9 cellular contexts compared by ENCODE assay signal in the genomic region with DNA sequence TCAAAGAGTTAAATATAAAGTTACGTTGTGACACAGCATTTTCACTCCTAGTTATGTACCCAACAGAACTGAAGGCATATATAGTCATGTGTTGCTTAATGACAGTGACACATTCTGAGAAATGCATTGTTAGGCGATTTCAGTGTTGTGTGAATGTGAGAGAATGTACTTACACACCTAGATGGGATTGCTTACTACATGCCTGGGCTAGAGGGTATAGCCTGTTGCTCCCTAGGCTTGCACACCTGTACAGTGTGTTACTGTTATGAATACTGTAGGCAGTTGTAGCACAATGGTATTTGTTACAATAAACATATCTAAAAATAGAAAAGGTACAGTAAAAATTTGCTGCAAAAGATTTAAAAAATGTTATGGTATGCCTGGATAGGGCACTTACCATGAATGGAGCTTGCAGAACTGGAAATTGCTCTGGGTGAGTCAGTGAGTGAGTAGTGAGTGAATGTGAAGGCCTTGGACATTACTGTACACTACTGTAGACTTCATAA.
DNase-seq lines count a peak whose midpoint lies in the region; ATAC-seq and TF ChIP-seq lines count a peak whose summit lies in the region.
"Had no signal": no experiment of that assay in that cellular context is flagged by ENCODE, and none has a peak within 500 bp of the region (broad histone marks: within the 10 kb centered on the region; RNA-seq: fewer than 3 reads in every experiment).

No MANE protein-coding gene starts in this region.

- DNase-seq in renal cortical epithelial cell (ENCODE audit: low read depth) (peak; percentile 77), NCI-H2029 treated with DMSO at 0.1 percent for 48 hours (lab: John Stamatoyannopoulos, UW) (no peak), left ventricle myocardium superior (no peak)
- DNase-seq: NCI-H2171 treated with DMSO at 0.1 percent for 48 hours had no signal

- peak; percentile 55 for ATAC-seq in GM19043 (IDR thresholded peaks at IDR 0.05; ENCODE audit: low read depth, unreplicated experiment)
- ATAC-seq in HG03175 (IDR thresholded peaks at IDR 0.05; ENCODE audit: unreplicated experiment) = peak; percentile 53
- peak; percentile 78 for ATAC-seq in SK-N-SH treated with all-trans-retinoic acid at 6 μM for 48 hours
- no peak for ATAC-seq in GM19328 (IDR thresholded peaks at IDR 0.05; ENCODE audit: unreplicated experiment)
- ATAC-seq in left ventricle myocardium superior = no peak
- ATAC-seq in HG03457 (IDR thresholded peaks at IDR 0.05; ENCODE audit: unreplicated experiment) = no peak

- intact Hi-C loops in left ventricle myocardium superior (cut with micrococcal nuclease) = no loop called here

TF ChIP-seq in SK-N-SH treated with all-trans-retinoic acid at 6 μM for 48 hours, 23 proteins besides CTCF, POLR2A, EP300 and RAD21:
- TF ChIP-seq, protein P1, sequence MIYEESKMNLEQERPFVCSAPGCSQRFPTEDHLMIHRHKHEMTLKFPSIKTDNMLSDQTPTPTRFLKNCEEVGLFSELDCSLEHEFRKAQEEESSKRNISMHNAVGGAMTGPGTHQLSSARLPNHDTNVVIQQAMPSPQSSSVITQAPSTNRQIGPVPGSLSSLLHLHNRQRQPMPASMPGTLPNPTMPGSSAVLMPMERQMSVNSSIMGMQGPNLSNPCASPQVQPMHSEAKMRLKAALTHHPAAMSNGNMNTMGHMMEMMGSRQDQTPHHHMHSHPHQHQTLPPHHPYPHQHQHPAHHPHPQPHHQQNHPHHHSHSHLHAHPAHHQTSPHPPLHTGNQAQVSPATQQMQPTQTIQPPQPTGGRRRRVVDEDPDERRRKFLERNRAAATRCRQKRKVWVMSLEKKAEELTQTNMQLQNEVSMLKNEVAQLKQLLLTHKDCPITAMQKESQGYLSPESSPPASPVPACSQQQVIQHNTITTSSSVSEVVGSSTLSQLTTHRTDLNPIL (CRISPR knock-in tag; IDR thresholded peaks at IDR 0.05; ENCODE audit: low read depth) = no peak
- TF ChIP-seq, protein P2, sequence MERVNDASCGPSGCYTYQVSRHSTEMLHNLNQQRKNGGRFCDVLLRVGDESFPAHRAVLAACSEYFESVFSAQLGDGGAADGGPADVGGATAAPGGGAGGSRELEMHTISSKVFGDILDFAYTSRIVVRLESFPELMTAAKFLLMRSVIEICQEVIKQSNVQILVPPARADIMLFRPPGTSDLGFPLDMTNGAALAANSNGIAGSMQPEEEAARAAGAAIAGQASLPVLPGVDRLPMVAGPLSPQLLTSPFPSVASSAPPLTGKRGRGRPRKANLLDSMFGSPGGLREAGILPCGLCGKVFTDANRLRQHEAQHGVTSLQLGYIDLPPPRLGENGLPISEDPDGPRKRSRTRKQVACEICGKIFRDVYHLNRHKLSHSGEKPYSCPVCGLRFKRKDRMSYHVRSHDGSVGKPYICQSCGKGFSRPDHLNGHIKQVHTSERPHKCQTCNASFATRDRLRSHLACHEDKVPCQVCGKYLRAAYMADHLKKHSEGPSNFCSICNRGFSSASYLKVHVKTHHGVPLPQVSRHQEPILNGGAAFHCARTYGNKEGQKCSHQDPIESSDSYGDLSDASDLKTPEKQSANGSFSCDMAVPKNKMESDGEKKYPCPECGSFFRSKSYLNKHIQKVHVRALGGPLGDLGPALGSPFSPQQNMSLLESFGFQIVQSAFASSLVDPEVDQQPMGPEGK (CRISPR knock-in tag; IDR thresholded peaks at IDR 0.05; ENCODE audit: borderline replicate concordance) = no peak
- no peak for TF ChIP-seq OSR1 (CRISPR knock-in tag; IDR thresholded peaks at IDR 0.05)
- TF ChIP-seq ISL1 (CRISPR knock-in tag; IDR thresholded peaks at IDR 0.05) = no peak
- TF ChIP-seq, protein P3, sequence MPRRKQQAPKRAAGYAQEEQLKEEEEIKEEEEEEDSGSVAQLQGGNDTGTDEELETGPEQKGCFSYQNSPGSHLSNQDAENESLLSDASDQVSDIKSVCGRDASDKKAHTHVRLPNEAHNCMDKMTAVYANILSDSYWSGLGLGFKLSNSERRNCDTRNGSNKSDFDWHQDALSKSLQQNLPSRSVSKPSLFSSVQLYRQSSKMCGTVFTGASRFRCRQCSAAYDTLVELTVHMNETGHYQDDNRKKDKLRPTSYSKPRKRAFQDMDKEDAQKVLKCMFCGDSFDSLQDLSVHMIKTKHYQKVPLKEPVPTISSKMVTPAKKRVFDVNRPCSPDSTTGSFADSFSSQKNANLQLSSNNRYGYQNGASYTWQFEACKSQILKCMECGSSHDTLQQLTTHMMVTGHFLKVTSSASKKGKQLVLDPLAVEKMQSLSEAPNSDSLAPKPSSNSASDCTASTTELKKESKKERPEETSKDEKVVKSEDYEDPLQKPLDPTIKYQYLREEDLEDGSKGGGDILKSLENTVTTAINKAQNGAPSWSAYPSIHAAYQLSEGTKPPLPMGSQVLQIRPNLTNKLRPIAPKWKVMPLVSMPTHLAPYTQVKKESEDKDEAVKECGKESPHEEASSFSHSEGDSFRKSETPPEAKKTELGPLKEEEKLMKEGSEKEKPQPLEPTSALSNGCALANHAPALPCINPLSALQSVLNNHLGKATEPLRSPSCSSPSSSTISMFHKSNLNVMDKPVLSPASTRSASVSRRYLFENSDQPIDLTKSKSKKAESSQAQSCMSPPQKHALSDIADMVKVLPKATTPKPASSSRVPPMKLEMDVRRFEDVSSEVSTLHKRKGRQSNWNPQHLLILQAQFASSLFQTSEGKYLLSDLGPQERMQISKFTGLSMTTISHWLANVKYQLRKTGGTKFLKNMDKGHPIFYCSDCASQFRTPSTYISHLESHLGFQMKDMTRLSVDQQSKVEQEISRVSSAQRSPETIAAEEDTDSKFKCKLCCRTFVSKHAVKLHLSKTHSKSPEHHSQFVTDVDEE (CRISPR knock-in tag; IDR thresholded peaks at IDR 0.05) = no peak
- no peak for TF ChIP-seq ZNF565 (CRISPR knock-in tag; conservative IDR thresholded peaks at IDR 0.05; ENCODE audit: low read depth)
- no peak for TF ChIP-seq SNAI2 (CRISPR knock-in tag; IDR thresholded peaks at IDR 0.05)
- no peak for TF ChIP-seq ZNF70 (CRISPR knock-in tag; IDR thresholded peaks at IDR 0.05)
- no peak for TF ChIP-seq ZFP3 (CRISPR knock-in tag; IDR thresholded peaks at IDR 0.05)
- TF ChIP-seq BACH2 (CRISPR knock-in tag; IDR thresholded peaks at IDR 0.05; ENCODE audit: borderline replicate concordance) = no peak
- TF ChIP-seq CSDC2 (CRISPR knock-in tag; IDR thresholded peaks at IDR 0.05) = no peak
- TF ChIP-seq ZFP30 (CRISPR knock-in tag; IDR thresholded peaks at IDR 0.05) = no peak
- TF ChIP-seq, protein P4, sequence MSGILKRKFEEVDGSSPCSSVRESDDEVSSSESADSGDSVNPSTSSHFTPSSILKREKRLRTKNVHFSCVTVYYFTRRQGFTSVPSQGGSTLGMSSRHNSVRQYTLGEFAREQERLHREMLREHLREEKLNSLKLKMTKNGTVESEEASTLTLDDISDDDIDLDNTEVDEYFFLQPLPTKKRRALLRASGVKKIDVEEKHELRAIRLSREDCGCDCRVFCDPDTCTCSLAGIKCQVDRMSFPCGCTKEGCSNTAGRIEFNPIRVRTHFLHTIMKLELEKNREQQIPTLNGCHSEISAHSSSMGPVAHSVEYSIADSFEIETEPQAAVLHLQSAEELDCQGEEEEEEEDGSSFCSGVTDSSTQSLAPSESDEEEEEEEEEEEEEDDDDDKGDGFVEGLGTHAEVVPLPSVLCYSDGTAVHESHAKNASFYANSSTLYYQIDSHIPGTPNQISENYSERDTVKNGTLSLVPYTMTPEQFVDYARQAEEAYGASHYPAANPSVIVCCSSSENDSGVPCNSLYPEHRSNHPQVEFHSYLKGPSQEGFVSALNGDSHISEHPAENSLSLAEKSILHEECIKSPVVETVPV (CRISPR knock-in tag; IDR thresholded peaks at IDR 0.05) = no peak
- TF ChIP-seq ESRRG (CRISPR knock-in tag; IDR thresholded peaks at IDR 0.05) = no peak
- TF ChIP-seq RARB (CRISPR knock-in tag; IDR thresholded peaks at IDR 0.05) = no peak
- no peak for TF ChIP-seq TCF4 (CRISPR knock-in tag; IDR thresholded peaks at IDR 0.05; ENCODE audit: borderline replicate concordance)
- no peak for TF ChIP-seq ZNF8 (CRISPR knock-in tag; IDR thresholded peaks at IDR 0.05)

Comparison
In these comparisons a context has a peak if more than half of its experiments do, and no peak if none do; other contexts are left out.
1. ATAC-seq: peak in GM19043 (single experiment), HG03175 (single experiment) and SK-N-SH treated with all-trans-retinoic acid at 6 μM for 48 hours (single experiment); none in GM19328 (single experiment), left ventricle myocardium superior (single experiment) and HG03457 (single experiment).